ENCODE assay signal across 38 cellular contexts in genomic region chr1:159459551-159459950, GRCh38. TPM values are rescaled to one million over a fixed set of nuclear protein-coding genes. Genes with fewer than 3 reads are reported as not detected.
"Had no signal": no experiment of that assay in that cellular context is flagged by ENCODE, and none has a peak within 500 bp of the region (broad histone marks: within the 10 kb centered on the region; RNA-seq: fewer than 3 reads in every experiment).

No MANE protein-coding gene starts in this region.

- DNase-seq: MM.1S, MV-4-11, NCI-H1092, NCI-H1105, NCI-H1417 treated with DMSO at 0.1 percent for 48 hours, NCI-H146, NCI-H1694, NCI-H187, NCI-H1930, NCI-H2029 treated with DMSO at 0.1 percent for 48 hours, NCI-H2081 treated with DMSO at 0.1 percent for 48 hours, NCI-H2107, NCI-H2171, NCI-H226, NCI-H446 treated with DMSO at 0.1 percent for 48 hours, NCI-H510A, NCI-H524, NCI-H526, NCI-H69, NCI-H748 treated with DMSO at 0.1 percent for 48 hours, NCI-H82, PC-9, SHP77, SIG-M5, SJCRH30, T-cell had no signal

- FAIRE-seq: RCC 7860 had no signal

- H3K27ac ChIP-seq: PC-9, RWPE1, SJCRH30, SK-N-MC had no signal

- H3K36me3 ChIP-seq: SJCRH30 had no signal

- H3K27me3 ChIP-seq: SJCRH30 had no signal

- H3K4me3 ChIP-seq: PC-9, SJCRH30, SK-N-MC had no signal

- H3K9me3 ChIP-seq: SJCRH30 had no signal

- ATAC-seq: Panc1, Right ventricle myocardium inferior, SK-N-SH treated with all-trans-retinoic acid at 6 μM for 48 hours, T-cell had no signal

- H3K4me2 ChIP-seq: PC-9 had no signal

- H3K4me1 ChIP-seq: SJCRH30 had no signal

- H2AFZ ChIP-seq: PC-9 had no signal

RNA-seq across cellular contexts. Expression of gene OR10J1, which starts 20.0 kb away (rescaled TPM):
- total RNA-seq: LHCN-M2; MCF 10A; OCI-LY7; PC-9; Right ventricle myocardium inferior; RPMI7951; SJCRH30; SK-MEL-5; T-cell; T-helper 1 cell treated with Interleukin-12 subunit alpha and Interleukin-12 subunit beta and Interleukin-4 antibody, amounts not matched to agents 30 ng/mL and 1 ng/mL, for 36 hours had no signal

RNA-seq across cellular contexts. Expression of gene OR10J4, which starts 27.5 kb away (rescaled TPM):
- total RNA-seq: LHCN-M2; MCF 10A; OCI-LY7; PC-9; Right ventricle myocardium inferior; RPMI7951; SJCRH30; SK-MEL-5; T-cell; T-helper 1 cell treated with Interleukin-12 subunit alpha and Interleukin-12 subunit beta and Interleukin-4 antibody, amounts not matched to agents 30 ng/mL and 1 ng/mL, for 36 hours had no signal
